32 cellular contexts compared by ENCODE assay signal in the genomic region with DNA sequence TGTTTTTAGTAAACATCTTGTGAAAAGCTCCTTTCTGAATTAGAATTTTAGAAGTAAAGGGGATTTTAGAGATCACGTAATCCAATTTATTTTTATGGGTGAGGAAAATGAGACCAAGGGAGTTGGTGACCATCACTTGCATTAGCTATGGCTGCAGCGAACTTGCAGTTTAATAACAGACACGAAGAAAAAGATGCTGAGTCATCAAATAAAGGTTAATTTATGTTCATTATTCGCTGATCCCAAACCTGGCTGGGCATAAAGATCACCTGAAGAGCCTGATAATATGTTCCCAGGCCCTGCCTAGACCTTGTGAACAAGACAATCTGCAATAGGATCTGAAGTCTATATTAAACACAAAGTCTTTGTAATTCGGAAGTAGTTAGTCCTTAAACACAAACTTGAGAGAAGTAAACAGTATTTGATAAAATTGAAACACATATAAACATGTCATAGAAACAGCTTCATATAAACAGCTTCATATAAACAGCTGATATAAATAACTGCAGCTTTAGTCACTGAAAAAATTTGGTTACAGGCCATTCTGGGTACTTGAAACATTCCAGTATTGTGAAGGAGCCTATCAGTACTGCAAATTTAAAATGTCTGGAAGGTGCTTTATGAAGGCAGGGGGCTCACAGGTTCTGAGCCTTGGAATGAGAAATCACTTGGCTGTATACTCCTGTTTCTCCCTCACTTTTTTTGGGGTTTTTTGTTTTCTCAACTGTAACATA. TPM values are rescaled to one million over a fixed set of nuclear protein-coding genes. Genes with fewer than 3 reads are reported as not detected.
"Had no signal": no experiment of that assay in that cellular context is flagged by ENCODE, and none has a peak within 500 bp of the region (broad histone marks: within the 10 kb centered on the region; RNA-seq: fewer than 3 reads in every experiment).

No MANE protein-coding gene starts in this region.

- DNase-seq: activated CD4-positive, alpha-beta T cell treated with anti-CD3 and anti-CD28 coated beads for 36 hours; activated CD4-positive, alpha-beta T cell treated with anti-CD3 and anti-CD28 coated beads, Interleukin-2, amount 10 ng/mL, durations not matched to agents 7 days and 5 days; activated CD4-positive, alpha-beta T cell treated with anti-CD3 and anti-CD28 coated beads, Interleukin-2, amount 50 U/mL, for 48 hours; activated CD8-positive, alpha-beta T cell treated with anti-CD3 and anti-CD28 coated beads, Interleukin-2, amount 10 ng/mL, durations not matched to agents 7 days and 5 days; activated gamma-delta T cell; activated naive CD4-positive, alpha-beta T cell treated with Interleukin-2 at 50 U/mL for 16 hours; activated T-cell treated with anti-CD3 and anti-CD28 coated beads, Interleukin-2, amount 50 U/mL, for 24 hours; adrenal gland; caudate nucleus; cerebellar nuclear complex; MM.1S; MV-4-11; NCI-H1092; NCI-H1436 treated with DMSO at 0.1 percent for 48 hours; NCI-H1694 treated with DMSO at 0.1 percent for 48 hours; NCI-H2029; NCI-H2171; NCI-H510A; NCI-H526 treated with DMSO at 0.1 percent for 48 hours; NK-92 treated with Interleukin-12 subunit alpha and Interleukin-12 subunit beta, amount 100 ng/mL, for 24 hours; PC-3; Peyer's patch; RPMI8226; SHP77 treated with DMSO at 0.1 percent for 48 hours; SK-N-SH had no signal

- H3K4me2 ChIP-seq: KMS-11, SK-N-SH had no signal

- H3K9ac ChIP-seq: KMS-11, SK-N-SH had no signal

- H3K27me3 ChIP-seq: adrenal gland, Peyer's patch, SJSA1 had no signal

- H3K4me1 ChIP-seq: adrenal gland, Peyer's patch, SJSA1 had no signal

- ATAC-seq: activated CD4-positive, alpha-beta T cell treated with anti-CD3 and anti-CD28 coated beads for 36 hours; activated CD4-positive, CD25-positive, alpha-beta regulatory T cell treated with anti-CD3 and anti-CD28 coated beads, Interleukin-2, amount 50 U/mL, for 24 hours; activated CD8-positive, alpha-beta T cell treated with anti-CD3 and anti-CD28 coated beads, Interleukin-2, amount 10 ng/mL, durations not matched to agents 7 days and 5 days; activated naive CD4-positive, alpha-beta T cell treated with anti-CD3 and anti-CD28 coated beads, Interleukin-2, amount 50 U/mL, for 72 hours; PC-3; WTC11 had no signal

- H3K36me3 ChIP-seq: adrenal gland, Peyer's patch, SJSA1 had no signal

- H3K27ac ChIP-seq: adrenal gland, KMS-11, Peyer's patch, SJSA1 had no signal

- FAIRE-seq: astrocyte, TTC549 had no signal

- H3K9me3 ChIP-seq: adrenal gland, Peyer's patch, SJSA1, SK-N-SH had no signal

- H3K4me3 ChIP-seq: adrenal gland, Peyer's patch, SJSA1 had no signal

RNA-seq across cellular contexts. Expression of a gene that starts 16.5 kb away (rescaled TPM):
- total RNA-seq: activated CD4-positive, alpha-beta T cell treated with anti-CD3 and anti-CD28 coated beads for 36 hours; activated CD4-positive, alpha-beta T cell treated with anti-CD3 and anti-CD28 coated beads, Interleukin-2, amount 10 ng/mL, durations not matched to agents 7 days and 5 days; activated CD8-positive, alpha-beta T cell treated with anti-CD3 and anti-CD28 coated beads, Interleukin-2, amount 10 ng/mL, durations not matched to agents 7 days and 5 days; activated naive CD4-positive, alpha-beta T cell treated with anti-CD3 and anti-CD28 coated beads, Interleukin-2, amount 50 U/mL, for 72 hours; PC-3 had no signal
- polyA plus RNA-seq: SK-N-SH had no signal
